1 cellular context compared by ENCODE assay signal in the genomic region with DNA sequence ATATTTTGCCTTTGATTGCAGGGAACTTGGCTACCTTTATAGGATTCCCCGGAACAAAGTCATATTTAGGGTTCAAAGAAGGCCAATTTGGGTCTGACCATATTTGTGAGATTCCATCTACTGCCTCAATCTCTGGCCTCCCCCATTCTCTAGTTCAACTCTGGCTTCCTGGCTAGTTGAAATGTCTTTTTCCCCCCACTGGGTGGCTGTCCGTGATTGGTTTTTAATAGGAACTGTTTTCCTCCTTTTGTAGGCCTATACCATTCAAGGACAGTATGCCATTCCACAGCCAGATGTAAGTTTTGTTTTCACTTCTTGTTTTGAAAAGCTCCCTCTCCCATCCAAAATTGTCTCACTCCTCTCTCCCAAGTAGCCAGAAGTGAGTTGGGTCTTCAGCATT.
TF ChIP-seq lines count a peak whose summit lies in the region.

No MANE protein-coding gene starts in this region.

TF ChIP-seq in GM23338, 12 proteins besides CTCF, POLR2A, EP300 and RAD21 (continued from another document):
- TF ChIP-seq, protein P1, sequence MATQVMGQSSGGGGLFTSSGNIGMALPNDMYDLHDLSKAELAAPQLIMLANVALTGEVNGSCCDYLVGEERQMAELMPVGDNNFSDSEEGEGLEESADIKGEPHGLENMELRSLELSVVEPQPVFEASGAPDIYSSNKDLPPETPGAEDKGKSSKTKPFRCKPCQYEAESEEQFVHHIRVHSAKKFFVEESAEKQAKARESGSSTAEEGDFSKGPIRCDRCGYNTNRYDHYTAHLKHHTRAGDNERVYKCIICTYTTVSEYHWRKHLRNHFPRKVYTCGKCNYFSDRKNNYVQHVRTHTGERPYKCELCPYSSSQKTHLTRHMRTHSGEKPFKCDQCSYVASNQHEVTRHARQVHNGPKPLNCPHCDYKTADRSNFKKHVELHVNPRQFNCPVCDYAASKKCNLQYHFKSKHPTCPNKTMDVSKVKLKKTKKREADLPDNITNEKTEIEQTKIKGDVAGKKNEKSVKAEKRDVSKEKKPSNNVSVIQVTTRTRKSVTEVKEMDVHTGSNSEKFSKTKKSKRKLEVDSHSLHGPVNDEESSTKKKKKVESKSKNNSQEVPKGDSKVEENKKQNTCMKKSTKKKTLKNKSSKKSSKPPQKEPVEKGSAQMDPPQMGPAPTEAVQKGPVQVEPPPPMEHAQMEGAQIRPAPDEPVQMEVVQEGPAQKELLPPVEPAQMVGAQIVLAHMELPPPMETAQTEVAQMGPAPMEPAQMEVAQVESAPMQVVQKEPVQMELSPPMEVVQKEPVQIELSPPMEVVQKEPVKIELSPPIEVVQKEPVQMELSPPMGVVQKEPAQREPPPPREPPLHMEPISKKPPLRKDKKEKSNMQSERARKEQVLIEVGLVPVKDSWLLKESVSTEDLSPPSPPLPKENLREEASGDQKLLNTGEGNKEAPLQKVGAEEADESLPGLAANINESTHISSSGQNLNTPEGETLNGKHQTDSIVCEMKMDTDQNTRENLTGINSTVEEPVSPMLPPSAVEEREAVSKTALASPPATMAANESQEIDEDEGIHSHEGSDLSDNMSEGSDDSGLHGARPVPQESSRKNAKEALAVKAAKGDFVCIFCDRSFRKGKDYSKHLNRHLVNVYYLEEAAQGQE (IDR thresholded peaks at IDR 0.05; ENCODE audit: unreplicated experiment): no peak
- TF ChIP-seq POLR2AphosphoS5 (IDR thresholded peaks at IDR 0.05; ENCODE audit: low read depth): no peak
- TF ChIP-seq, protein P2, sequence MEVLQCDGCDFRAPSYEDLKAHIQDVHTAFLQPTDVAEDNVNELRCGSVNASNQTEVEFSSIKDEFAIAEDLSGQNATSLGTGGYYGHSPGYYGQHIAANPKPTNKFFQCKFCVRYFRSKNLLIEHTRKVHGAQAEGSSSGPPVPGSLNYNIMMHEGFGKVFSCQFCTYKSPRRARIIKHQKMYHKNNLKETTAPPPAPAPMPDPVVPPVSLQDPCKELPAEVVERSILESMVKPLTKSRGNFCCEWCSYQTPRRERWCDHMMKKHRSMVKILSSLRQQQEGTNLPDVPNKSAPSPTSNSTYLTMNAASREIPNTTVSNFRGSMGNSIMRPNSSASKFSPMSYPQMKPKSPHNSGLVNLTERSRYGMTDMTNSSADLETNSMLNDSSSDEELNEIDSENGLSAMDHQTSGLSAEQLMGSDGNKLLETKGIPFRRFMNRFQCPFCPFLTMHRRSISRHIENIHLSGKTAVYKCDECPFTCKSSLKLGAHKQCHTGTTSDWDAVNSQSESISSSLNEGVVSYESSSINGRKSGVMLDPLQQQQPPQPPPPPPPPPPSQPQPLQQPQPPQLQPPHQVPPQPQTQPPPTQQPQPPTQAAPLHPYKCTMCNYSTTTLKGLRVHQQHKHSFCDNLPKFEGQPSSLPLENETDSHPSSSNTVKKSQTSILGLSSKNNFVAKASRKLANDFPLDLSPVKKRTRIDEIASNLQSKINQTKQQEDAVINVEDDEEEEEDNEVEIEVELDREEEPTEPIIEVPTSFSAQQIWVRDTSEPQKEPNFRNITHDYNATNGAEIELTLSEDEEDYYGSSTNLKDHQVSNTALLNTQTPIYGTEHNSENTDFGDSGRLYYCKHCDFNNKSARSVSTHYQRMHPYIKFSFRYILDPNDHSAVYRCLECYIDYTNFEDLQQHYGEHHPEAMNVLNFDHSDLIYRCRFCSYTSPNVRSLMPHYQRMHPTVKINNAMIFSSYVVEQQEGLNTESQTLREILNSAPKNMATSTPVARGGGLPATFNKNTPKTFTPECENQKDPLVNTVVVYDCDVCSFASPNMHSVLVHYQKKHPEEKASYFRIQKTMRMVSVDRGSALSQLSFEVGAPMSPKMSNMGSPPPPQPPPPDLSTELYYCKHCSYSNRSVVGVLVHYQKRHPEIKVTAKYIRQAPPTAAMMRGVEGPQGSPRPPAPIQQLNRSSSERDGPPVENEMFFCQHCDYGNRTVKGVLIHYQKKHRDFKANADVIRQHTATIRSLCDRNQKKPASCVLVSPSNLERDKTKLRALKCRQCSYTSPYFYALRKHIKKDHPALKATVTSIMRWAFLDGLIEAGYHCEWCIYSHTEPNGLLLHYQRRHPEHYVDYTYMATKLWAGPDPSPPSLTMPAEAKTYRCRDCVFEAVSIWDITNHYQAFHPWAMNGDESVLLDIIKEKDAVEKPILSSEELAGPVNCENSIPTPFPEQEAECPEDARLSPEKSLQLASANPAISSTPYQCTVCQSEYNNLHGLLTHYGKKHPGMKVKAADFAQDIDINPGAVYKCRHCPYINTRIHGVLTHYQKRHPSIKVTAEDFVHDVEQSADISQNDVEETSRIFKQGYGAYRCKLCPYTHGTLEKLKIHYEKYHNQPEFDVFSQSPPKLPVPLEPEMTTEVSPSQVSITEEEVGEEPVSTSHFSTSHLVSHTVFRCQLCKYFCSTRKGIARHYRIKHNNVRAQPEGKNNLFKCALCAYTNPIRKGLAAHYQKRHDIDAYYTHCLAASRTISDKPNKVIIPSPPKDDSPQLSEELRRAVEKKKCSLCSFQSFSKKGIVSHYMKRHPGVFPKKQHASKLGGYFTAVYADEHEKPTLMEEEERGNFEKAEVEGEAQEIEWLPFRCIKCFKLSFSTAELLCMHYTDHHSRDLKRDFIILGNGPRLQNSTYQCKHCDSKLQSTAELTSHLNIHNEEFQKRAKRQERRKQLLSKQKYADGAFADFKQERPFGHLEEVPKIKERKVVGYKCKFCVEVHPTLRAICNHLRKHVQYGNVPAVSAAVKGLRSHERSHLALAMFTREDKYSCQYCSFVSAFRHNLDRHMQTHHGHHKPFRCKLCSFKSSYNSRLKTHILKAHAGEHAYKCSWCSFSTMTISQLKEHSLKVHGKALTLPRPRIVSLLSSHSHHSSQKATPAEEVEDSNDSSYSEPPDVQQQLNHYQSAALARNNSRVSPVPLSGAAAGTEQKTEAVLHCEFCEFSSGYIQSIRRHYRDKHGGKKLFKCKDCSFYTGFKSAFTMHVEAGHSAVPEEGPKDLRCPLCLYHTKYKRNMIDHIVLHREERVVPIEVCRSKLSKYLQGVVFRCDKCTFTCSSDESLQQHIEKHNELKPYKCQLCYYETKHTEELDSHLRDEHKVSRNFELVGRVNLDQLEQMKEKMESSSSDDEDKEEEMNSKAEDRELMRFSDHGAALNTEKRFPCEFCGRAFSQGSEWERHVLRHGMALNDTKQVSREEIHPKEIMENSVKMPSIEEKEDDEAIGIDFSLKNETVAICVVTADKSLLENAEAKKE (CRISPR knock-in tag; IDR thresholded peaks at IDR 0.05): no peak
- no peak for TF ChIP-seq EZH2phosphoT487 (IDR thresholded peaks at IDR 0.05; ENCODE audit: unreplicated experiment)
- TF ChIP-seq ZNF114 (CRISPR knock-in tag; IDR thresholded peaks at IDR 0.05): no peak
- no peak for TF ChIP-seq EZH2 (IDR thresholded peaks at IDR 0.05; ENCODE audit: low read depth, unreplicated experiment)
- TF ChIP-seq CREB1 (CRISPR knock-in tag; IDR thresholded peaks at IDR 0.05; ENCODE audit: low read depth): no peak
TF ChIP-seq in GM23338: peak in this region for 0.
